ENCODE assay signal across 18 cellular contexts in the genomic region with DNA sequence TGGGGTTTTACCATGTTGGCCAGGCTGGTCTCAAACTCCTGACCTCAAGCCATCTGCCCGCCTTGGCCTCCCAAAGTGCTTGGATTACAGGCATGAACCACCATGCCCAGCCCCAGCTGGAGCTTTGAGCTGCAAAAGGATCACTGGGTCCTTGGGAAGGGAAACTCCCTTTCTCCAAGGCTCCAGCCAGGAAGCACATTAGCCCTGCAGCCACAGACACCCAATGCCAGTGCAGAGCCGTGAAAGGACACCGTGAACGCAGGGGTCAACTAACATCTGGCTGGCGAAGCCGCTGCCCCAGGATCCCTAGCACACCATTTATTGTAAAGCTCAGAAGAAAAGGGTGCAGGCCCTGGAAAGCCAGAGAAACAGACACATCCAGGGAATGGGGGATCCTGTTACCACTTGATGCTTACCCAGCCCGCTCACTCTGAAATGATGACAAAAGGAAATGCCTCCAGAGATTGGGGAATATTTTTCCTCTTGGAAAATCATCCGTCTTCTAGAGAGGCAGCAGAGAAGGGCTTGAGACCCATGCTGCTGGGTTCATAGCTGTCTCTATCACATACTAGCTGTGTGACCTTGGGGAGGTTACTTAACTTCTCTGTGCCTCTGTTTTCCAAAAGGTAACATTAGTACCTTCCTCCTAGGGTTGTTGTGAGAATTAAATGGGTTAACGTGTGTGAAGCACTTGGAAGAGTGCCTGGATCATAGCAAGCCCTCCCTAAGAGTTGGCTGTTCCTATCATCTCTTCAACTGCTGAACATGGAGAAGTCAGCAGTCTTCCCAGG. TPM values are rescaled to one million over a fixed set of nuclear protein-coding genes. Genes with fewer than 3 reads are reported as not detected.
DNase-seq lines count a peak whose midpoint lies in the region; ATAC-seq and TF ChIP-seq lines count a peak whose summit lies in the region.
"Had no signal": no experiment of that assay in that cellular context is flagged by ENCODE, and none has a peak within 500 bp of the region (broad histone marks: within the 10 kb centered on the region; RNA-seq: fewer than 3 reads in every experiment).

No MANE protein-coding gene starts in this region.

- H3K9me3 ChIP-seq in adipocyte (ENCODE audit: control insufficient read depth, low read length) (no peaks in the 10 kb centered on the region), subcutaneous abdominal adipose tissue (ENCODE audit: control insufficient read depth in 5 of 5, low read length in 5 of 5) (no peaks in the 10 kb centered on the region)
- H3K9me3 ChIP-seq: SJSA1 had no signal

- H3K4me3 ChIP-seq in adipocyte (ENCODE audit: low read length) (no peak overlapping the region), subcutaneous abdominal adipose tissue (ENCODE audit: low read depth in 1 of 5, low read length in 5 of 5) (no peak overlapping the region), GM23338 (no peak overlapping the region)
- H3K4me3 ChIP-seq: PC-9, SJSA1 had no signal

- H3K9me2 ChIP-seq in GM23338 (ENCODE audit: insufficient read depth) = no peaks in the 10 kb centered on the region

- intact Hi-C loops in dendritic cell treated with granulocyte-macrophage colony-stimulating factor and Interleukin-4, amounts not matched to agents 40 ng/mL and 50 ng/mL, for 4 days (cut with micrococcal nuclease) = no loop called here

- H3K27ac Mint-ChIP-seq in dendritic cell treated with granulocyte-macrophage colony-stimulating factor and Interleukin-4, amounts not matched to agents 40 ng/mL and 50 ng/mL, for 4 days = peak overlapping the region; percentile 25
- peak overlapping the region; percentile 85 for H3K27ac Mint-ChIP-seq in nephron progenitor cell
- no peak overlapping the region for H3K27ac Mint-ChIP-seq in GM23338
- H3K27ac Mint-ChIP-seq: HFFc6 had no signal

- no peaks in the 10 kb centered on the region for H3F3A ChIP-seq in GM23338 (replicated peaks; ENCODE audit: low read depth)

- no peaks in the 10 kb centered on the region for H3K9me3 Mint-ChIP-seq in dendritic cell treated with granulocyte-macrophage colony-stimulating factor and Interleukin-4, amounts not matched to agents 40 ng/mL and 50 ng/mL, for 4 days
- no peaks in the 10 kb centered on the region for H3K9me3 Mint-ChIP-seq in nephron progenitor cell
- H3K9me3 Mint-ChIP-seq in GM23338 = no peaks in the 10 kb centered on the region
- H3K9me3 Mint-ChIP-seq: HFFc6 had no signal

- H3K4me2 ChIP-seq in GM23338 = no peak overlapping the region
- H3K4me2 ChIP-seq: PC-9 had no signal

- peaks cover 3% of the 10 kb centered on the region for H3K27me3 Mint-ChIP-seq in dendritic cell treated with granulocyte-macrophage colony-stimulating factor and Interleukin-4, amounts not matched to agents 40 ng/mL and 50 ng/mL, for 4 days
- peaks cover 3% of the 10 kb centered on the region for H3K27me3 Mint-ChIP-seq in nephron progenitor cell (ENCODE audit: low read depth, poor library complexity)
- peaks cover 3% of the 10 kb centered on the region for H3K27me3 Mint-ChIP-seq in GM23338 (ENCODE audit: insufficient read depth, low read depth, poor library complexity)

- no peaks in the 10 kb centered on the region for H3K27me3 ChIP-seq in adipocyte (replicated peaks; ENCODE audit: control insufficient read depth, insufficient read depth, low read length)
- H3K27me3 ChIP-seq in subcutaneous abdominal adipose tissue (ENCODE audit: control insufficient read depth in 5 of 5, insufficient read depth in 4 of 5, low read length in 5 of 5) = no peaks in the 10 kb centered on the region
- H3K27me3 ChIP-seq in GM23338 (ENCODE audit: insufficient read depth) = no peaks in the 10 kb centered on the region
- H3K27me3 ChIP-seq: SJSA1 had no signal

- DNase-seq in adipocyte (ENCODE audit: low read depth) (no peak), nephron progenitor cell (peak; percentile 21), NCI-H1092 treated with DMSO at 0.1 percent for 48 hours (lab: John Stamatoyannopoulos, UW) (no peak), occipital lobe (lab: John Stamatoyannopoulos, UW) (no peak), GM23338 (ENCODE audit: low spot score) (no peak), omental fat pad (ENCODE audit: low spot score) (no peak)
- DNase-seq: DMS 273 treated with DMSO at 0.1 percent for 48 hours, HFFc6, Kasumi-1, MM.1S, NCI-H1105, NCI-H1694, NCI-H446 treated with DMSO at 0.1 percent for 48 hours, PC-9 had no signal

- ATAC-seq in GM23338 (no peak), omental fat pad (ENCODE audit: low FRiP score) (no peak)

- peak overlapping the region; percentile 3 for H3K9ac ChIP-seq in adipocyte (ENCODE audit: low read length)
- peak overlapping the region in 1 of 5 donors; percentile 4 for H3K9ac ChIP-seq in subcutaneous abdominal adipose tissue (ENCODE audit: low read length in 5 of 5)

- no peak overlapping the region for H3K4me3 Mint-ChIP-seq in dendritic cell treated with granulocyte-macrophage colony-stimulating factor and Interleukin-4, amounts not matched to agents 40 ng/mL and 50 ng/mL, for 4 days
- no peak overlapping the region for H3K4me3 Mint-ChIP-seq in nephron progenitor cell
- H3K4me3 Mint-ChIP-seq in GM23338 = no peak overlapping the region
- H3K4me3 Mint-ChIP-seq: HFFc6 had no signal

- H3K4me1 ChIP-seq in adipocyte (ENCODE audit: control insufficient read depth, insufficient read depth, low read length) (peaks cover 16% of the 10 kb centered on the region), subcutaneous abdominal adipose tissue (ENCODE audit: control insufficient read depth in 5 of 5, insufficient read depth in 5 of 5, low read length in 5 of 5) (peaks cover 0 to 40% (median 22%) of the 10 kb centered on the region in 5 donors), GM23338 (ENCODE audit: insufficient read depth) (no peaks in the 10 kb centered on the region)

- H2AFZ ChIP-seq in GM23338 = no peak overlapping the region
- H2AFZ ChIP-seq: PC-9 had no signal

- peaks cover 5% of the 10 kb centered on the region for H3K4me1 Mint-ChIP-seq in dendritic cell treated with granulocyte-macrophage colony-stimulating factor and Interleukin-4, amounts not matched to agents 40 ng/mL and 50 ng/mL, for 4 days (ENCODE audit: low read depth)
- H3K4me1 Mint-ChIP-seq in nephron progenitor cell (peaks cover 64% of the 10 kb centered on the region), GM23338 (peaks cover 5% of the 10 kb centered on the region; the same call in 2 of the 3 replicates)

- TF ChIP-seq CTCF in nephron progenitor cell (IDR thresholded peaks at IDR 0.05) (no peak), GM23338 (conservative IDR thresholded peaks at IDR 0.05; ENCODE audit: low read depth in 2 of 2) (no peak), omental fat pad (IDR thresholded peaks at IDR 0.05) (no peak)

- H4K20me1 ChIP-seq in GM23338 (replicated peaks; ENCODE audit: insufficient read depth) = no peaks in the 10 kb centered on the region

- H3K79me2 ChIP-seq in GM23338 (replicated peaks; ENCODE audit: insufficient read depth) = no peaks in the 10 kb centered on the region

- H3K27ac ChIP-seq in subcutaneous abdominal adipose tissue (ENCODE audit: low read depth, low read length) (peak overlapping the region; percentile 13), GM23338 (ENCODE audit: low read depth) (no peak overlapping the region)
- H3K27ac ChIP-seq: C4-2B, PC-9, SJSA1 had no signal

- H3K36me3 ChIP-seq in adipocyte (ENCODE audit: control insufficient read depth, insufficient read depth, low read length, severe bottlenecking) = peaks cover 90% of the 10 kb centered on the region
- peaks cover 11 to 85% (median 65%) of the 10 kb centered on the region in 5 donors for H3K36me3 ChIP-seq in subcutaneous abdominal adipose tissue (ENCODE audit: control insufficient read depth in 5 of 5, insufficient read depth in 5 of 5, low read length in 5 of 5)
- H3K36me3 ChIP-seq in GM23338 (ENCODE audit: insufficient read depth) = peaks cover 4% of the 10 kb centered on the region
- H3K36me3 ChIP-seq: SJSA1 had no signal

- H3K36me3 Mint-ChIP-seq in dendritic cell treated with granulocyte-macrophage colony-stimulating factor and Interleukin-4, amounts not matched to agents 40 ng/mL and 50 ng/mL, for 4 days (ENCODE audit: low read depth) = peaks cover 6% of the 10 kb centered on the region
- peaks cover 14% of the 10 kb centered on the region for H3K36me3 Mint-ChIP-seq in nephron progenitor cell (ENCODE audit: low read depth)
- H3K36me3 Mint-ChIP-seq in GM23338 (ENCODE audit: low read depth) = peaks cover 16% of the 10 kb centered on the region; the same call in 2 of the 3 replicates

TF ChIP-seq in GM23338, 12 proteins besides CTCF, POLR2A, EP300 and RAD21 (continues in another document):
- TF ChIP-seq, protein P1, sequence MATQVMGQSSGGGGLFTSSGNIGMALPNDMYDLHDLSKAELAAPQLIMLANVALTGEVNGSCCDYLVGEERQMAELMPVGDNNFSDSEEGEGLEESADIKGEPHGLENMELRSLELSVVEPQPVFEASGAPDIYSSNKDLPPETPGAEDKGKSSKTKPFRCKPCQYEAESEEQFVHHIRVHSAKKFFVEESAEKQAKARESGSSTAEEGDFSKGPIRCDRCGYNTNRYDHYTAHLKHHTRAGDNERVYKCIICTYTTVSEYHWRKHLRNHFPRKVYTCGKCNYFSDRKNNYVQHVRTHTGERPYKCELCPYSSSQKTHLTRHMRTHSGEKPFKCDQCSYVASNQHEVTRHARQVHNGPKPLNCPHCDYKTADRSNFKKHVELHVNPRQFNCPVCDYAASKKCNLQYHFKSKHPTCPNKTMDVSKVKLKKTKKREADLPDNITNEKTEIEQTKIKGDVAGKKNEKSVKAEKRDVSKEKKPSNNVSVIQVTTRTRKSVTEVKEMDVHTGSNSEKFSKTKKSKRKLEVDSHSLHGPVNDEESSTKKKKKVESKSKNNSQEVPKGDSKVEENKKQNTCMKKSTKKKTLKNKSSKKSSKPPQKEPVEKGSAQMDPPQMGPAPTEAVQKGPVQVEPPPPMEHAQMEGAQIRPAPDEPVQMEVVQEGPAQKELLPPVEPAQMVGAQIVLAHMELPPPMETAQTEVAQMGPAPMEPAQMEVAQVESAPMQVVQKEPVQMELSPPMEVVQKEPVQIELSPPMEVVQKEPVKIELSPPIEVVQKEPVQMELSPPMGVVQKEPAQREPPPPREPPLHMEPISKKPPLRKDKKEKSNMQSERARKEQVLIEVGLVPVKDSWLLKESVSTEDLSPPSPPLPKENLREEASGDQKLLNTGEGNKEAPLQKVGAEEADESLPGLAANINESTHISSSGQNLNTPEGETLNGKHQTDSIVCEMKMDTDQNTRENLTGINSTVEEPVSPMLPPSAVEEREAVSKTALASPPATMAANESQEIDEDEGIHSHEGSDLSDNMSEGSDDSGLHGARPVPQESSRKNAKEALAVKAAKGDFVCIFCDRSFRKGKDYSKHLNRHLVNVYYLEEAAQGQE (IDR thresholded peaks at IDR 0.05; ENCODE audit: unreplicated experiment) = no peak
- no peak for TF ChIP-seq JUNB (IDR thresholded peaks at IDR 0.05; ENCODE audit: unreplicated experiment)
- no peak for TF ChIP-seq POLR2AphosphoS5 (IDR thresholded peaks at IDR 0.05; ENCODE audit: low read depth)
- no peak for TF ChIP-seq ZNF331 (CRISPR knock-in tag; IDR thresholded peaks at IDR 0.05; ENCODE audit: low read depth)
- no peak for TF ChIP-seq EZH2phosphoT487 (IDR thresholded peaks at IDR 0.05; ENCODE audit: unreplicated experiment)

RNA-seq across cellular contexts. Expression of gene LMCD1, which starts 40.8 kb away (rescaled TPM):
- total RNA-seq in occipital lobe = 2.2 TPM
- total RNA-seq in GM23338 (2014; rRNA removed; shearing (Covaris generic)) = 23.5 and 35.3 TPM in 2 replicates
- polyA plus RNA-seq in GM23338 (2016; fragmentation: Nextera tagmentation; extraction: Ambion mirVana) = 21.4 and 21.8 TPM in 2 replicates
- 1,000 to 10,000 TPM in 1 of 4 donors, 100 to 1,000 TPM in 3; 135 to 1,380 (median 270) TPM for total RNA-seq in omental fat pad
